In genomic region chr7:143287935-143288826, GRCh38 we compare ENCODE assay signal across 8 cellular contexts. TPM values are rescaled to one million over a fixed set of nuclear protein-coding genes. Genes with fewer than 3 reads are reported as not detected.
A peak's percentile ranks its signal among the peaks of the same experiment; 100 is the strongest.
DNase-seq lines count a peak whose midpoint lies in the region; TF ChIP-seq lines count a peak whose summit lies in the region.

Gene CASP2, plus strand, starts transcription at chr7:143288351. Its CDS starts 105 bp downstream, at chr7:143288456.

- no peak for TF ChIP-seq CTCF in HFF-Myc (IDR thresholded peaks at IDR 0.05; ENCODE audit: low read depth, low read length, missing control alignments)

- H2BK120ac ChIP-seq in neuronal stem cell (ENCODE audit: low read depth, low read length), result no peak within 1 kb of the TSS

- H3K36me3 ChIP-seq in SJSA1, result peaks cover 34% of the 10 kb centered on the region
- peaks cover 12 to 38% of the 10 kb centered on the region in 2 donors for H3K36me3 ChIP-seq in neuronal stem cell (replicated peaks in 1 of 2; ENCODE audit: control insufficient read depth in 2 of 2, insufficient read depth in 2 of 2, low read length in 2 of 2)
- H3K36me3 ChIP-seq in subcutaneous abdominal adipose tissue (ENCODE audit: control insufficient read depth in 5 of 5, insufficient read depth in 5 of 5, low read length in 5 of 5), result peaks cover 0 to 17% (median 12%) of the 10 kb centered on the region in 5 donors

- H2BK12ac ChIP-seq in neuronal stem cell (ENCODE audit: low read length), result no peak within 1 kb of the TSS

- H3K4me1 ChIP-seq in SJSA1 (replicated peaks) (peaks cover 17% of the 10 kb centered on the region), neuronal stem cell (ENCODE audit: control insufficient read depth in 2 of 2, insufficient read depth in 1 of 2, low read depth in 1 of 2, low read length in 2 of 2) (peaks cover 12 to 15% of the 10 kb centered on the region in 2 donors), subcutaneous abdominal adipose tissue (ENCODE audit: control insufficient read depth in 5 of 5, insufficient read depth in 5 of 5, low read length in 5 of 5) (peaks cover 10 to 69% (median 67%) of the 10 kb centered on the region in 5 donors)

- peak within 1 kb of the TSS; percentile 93 for H3K23ac ChIP-seq in neuronal stem cell (ENCODE audit: low read depth, low read length, poor library complexity)

- H3K27ac ChIP-seq in SJSA1, result peak within 1 kb of the TSS; percentile 84
- H3K27ac ChIP-seq in neuronal stem cell (replicated peaks; ENCODE audit: low read length), result peak within 1 kb of the TSS; percentile 53
- peak within 1 kb of the TSS; percentile 69 for H3K27ac ChIP-seq in subcutaneous abdominal adipose tissue (ENCODE audit: low read depth, low read length)

- no peak within 1 kb of the TSS for H3K4ac ChIP-seq in neuronal stem cell (ENCODE audit: low read length)

- H3K18ac ChIP-seq in neuronal stem cell (ENCODE audit: low read length), result peak within 1 kb of the TSS; percentile 97

- H3K9ac ChIP-seq in neuronal stem cell (ENCODE audit: low read depth, low read length, poor library complexity) (peak within 1 kb of the TSS; percentile 90), subcutaneous abdominal adipose tissue (ENCODE audit: low read length in 5 of 5) (peak within 1 kb of the TSS; percentile 39 to 91 (median 88))

- H2AFZ ChIP-seq in neuronal stem cell (ENCODE audit: low read length), result peak within 1 kb of the TSS; percentile 97

- H3K27me3 ChIP-seq in SJSA1 (replicated peaks) (no peaks in the 10 kb centered on the region), neuronal stem cell (ENCODE audit: control insufficient read depth in 3 of 3, insufficient read depth in 3 of 3, low read depth in 1 of 3, low read length in 3 of 3) (peaks cover 0 to 3% (median 0%) of the 10 kb centered on the region in 3 experiments), subcutaneous abdominal adipose tissue (ENCODE audit: control insufficient read depth in 5 of 5, insufficient read depth in 4 of 5, low read length in 5 of 5) (no peaks in the 10 kb centered on the region)

- peak within 1 kb of the TSS; percentile 98 for H2AK5ac ChIP-seq in neuronal stem cell (ENCODE audit: low read depth, low read length)

- H2BK5ac ChIP-seq in neuronal stem cell (ENCODE audit: low read length), result peak within 1 kb of the TSS; percentile 95

- H4K91ac ChIP-seq in neuronal stem cell (ENCODE audit: low read depth, low read length, poor library complexity), result peak within 1 kb of the TSS; percentile 5

- H3K9me3 ChIP-seq in SJSA1 (replicated peaks), result peaks cover 2% of the 10 kb centered on the region; the same call in 1 of the 2 replicates
- peaks cover 6 to 14% of the 10 kb centered on the region in 2 donors for H3K9me3 ChIP-seq in neuronal stem cell (replicated peaks in 1 of 2; ENCODE audit: control insufficient read depth in 2 of 2, insufficient read depth in 1 of 2, low read depth in 1 of 2, low read length in 2 of 2)
- no peaks in the 10 kb centered on the region for H3K9me3 ChIP-seq in subcutaneous abdominal adipose tissue (ENCODE audit: control insufficient read depth in 5 of 5, low read length in 5 of 5)

- DNase-seq in GM04504 (ENCODE audit: low read depth) (peak; percentile 94), HFF-Myc (ENCODE audit: extremely low read depth, low read depth) (peak; percentile 81), MV-4-11 (lab: John Stamatoyannopoulos, UW) (peak; percentile 96), SJSA1 (ENCODE audit: low read depth in 1 of 2, low spot score in 2 of 2) (peak; percentile 95 to 97), foreskin melanocyte (peak; percentile 93), neuronal stem cell (ENCODE audit: low spot score) (peak; percentile 97)
- peak; percentile 94 to 99 (median 96) for DNase-seq in activated naive CD4-positive, alpha-beta T cell (lab: John Stamatoyannopoulos, UW)

- peak within 1 kb of the TSS; percentile 47 for H3K14ac ChIP-seq in neuronal stem cell (ENCODE audit: low read length)

- WGBS in neuronal stem cell (ENCODE audit: extremely low coverage in 2 of 2, insufficient read length in 2 of 2, insufficient replicate concordance in 1 of 2), 2 donors, result no CpG with 5 or more reads among the region's 84 CpGs

- peak within 1 kb of the TSS; percentile 58 for H3K4me2 ChIP-seq in neuronal stem cell (ENCODE audit: insufficient read depth, low read length, poor library complexity, severe bottlenecking)

- H2BK15ac ChIP-seq in neuronal stem cell (ENCODE audit: low read length), result peak within 1 kb of the TSS; percentile 83

- H4K8ac ChIP-seq in neuronal stem cell (ENCODE audit: low read depth, low read length), result no peak within 1 kb of the TSS

- H3K4me3 ChIP-seq in HFF-Myc (replicated peaks; ENCODE audit: low read depth, low read length), result peak within 1 kb of the TSS; percentile 93
- peak within 1 kb of the TSS; percentile 85 for H3K4me3 ChIP-seq in SJSA1
- H3K4me3 ChIP-seq in neuronal stem cell (ENCODE audit: low read length in 2 of 2), result peak within 1 kb of the TSS; percentile 60 to 96
- H3K4me3 ChIP-seq in subcutaneous abdominal adipose tissue (ENCODE audit: low read depth in 1 of 5, low read length in 5 of 5), result peak within 1 kb of the TSS; percentile 77 to 94 (median 88)

- H3K79me1 ChIP-seq in neuronal stem cell (ENCODE audit: low read depth, low read length), result peaks cover 2% of the 10 kb centered on the region

RNA-seq across cellular contexts. Expression of gene CASP2, which starts in this region (rescaled TPM):
- 18.2 and 20.5 TPM in 2 replicates for total RNA-seq in SJSA1 (2014; rRNA removed; shearing (Covaris generic))
- polyA plus RNA-seq in neuronal stem cell (2013, experiment 1 of 2), result 20.7 TPM
- polyA plus RNA-seq in neuronal stem cell (2013, experiment 2 of 2), result 21.7 TPM

Comparison
In these comparisons a context has a peak if more than half of its experiments do, and no peak if none do; other contexts are left out.
1. Peak in every context shown above with its lines: DNase-seq, H3K4me3 ChIP-seq and H3K27ac ChIP-seq.